Comparison of ENCODE assay signal across 8 cellular contexts in genomic region chr18:55489034-55489741, GRCh38.
DNase-seq lines count a peak whose midpoint lies in the region; ATAC-seq and TF ChIP-seq lines count a peak whose summit lies in the region.

No MANE protein-coding gene starts in this region.

- H3K4me3 Mint-ChIP-seq in glutamatergic neuron (ENCODE audit: unreplicated experiment), result no peak overlapping the region

- H3K27ac ChIP-seq in HEK293 (ENCODE audit: extremely low read depth, low read depth, low read length) (no peak overlapping the region; the same call in 1 of the 2 replicates), mesenchymal stem cell (ENCODE audit: low read length, poor library complexity, severe bottlenecking) (no peak overlapping the region), esophagus muscularis mucosa (replicated peaks in 1 of 4) (no peak overlapping the region)

- DNase-seq in NCI-H510A (lab: John Stamatoyannopoulos, UW), result peak; percentile 10
- peak; percentile 39 for DNase-seq in mesenchymal stem cell
- DNase-seq in esophagus muscularis mucosa (ENCODE audit: extremely low spot score), result no peak
- DNase-seq in glutamatergic neuron, result no peak
- no peak for DNase-seq in GM13977 (ENCODE audit: low spot score)

- H3K4me2 ChIP-seq in mesenchymal stem cell (ENCODE audit: low read length, poor library complexity, severe bottlenecking), result no peak overlapping the region

- TF ChIP-seq CTCF in HEK293 (tag by site-specific recombination; IDR thresholded peaks at IDR 0.05) (no peak), esophagus muscularis mucosa (IDR thresholded peaks at IDR 0.05) (no peak), glutamatergic neuron (IDR thresholded peaks at IDR 0.05; ENCODE audit: partially characterized antibody, unreplicated experiment) (no peak), GM13977 (IDR thresholded peaks at IDR 0.05; ENCODE audit: extremely low read depth, insufficient read depth, missing control alignments) (no peak)

- H3K36me3 ChIP-seq in HEK293 (ENCODE audit: control insufficient read depth in 2 of 2, insufficient read depth in 1 of 2, low read length in 2 of 2) (no peaks in the 10 kb centered on the region), mesenchymal stem cell (ENCODE audit: control insufficient read depth in 1 of 2, insufficient read depth in 2 of 2, low read depth in 1 of 2, low read length in 2 of 2) (no peaks in the 10 kb centered on the region), esophagus muscularis mucosa (no peaks in the 10 kb centered on the region)

- no peaks in the 10 kb centered on the region for H3K36me3 Mint-ChIP-seq in glutamatergic neuron (ENCODE audit: unreplicated experiment)

- H3K27ac Mint-ChIP-seq in glutamatergic neuron (ENCODE audit: unreplicated experiment), result no peak overlapping the region

- no peak overlapping the region for H2AK5ac ChIP-seq in mesenchymal stem cell (ENCODE audit: low read length, severe bottlenecking)

- no peaks in the 10 kb centered on the region for H3K27me3 Mint-ChIP-seq in glutamatergic neuron (ENCODE audit: unreplicated experiment)

- intact Hi-C loops in esophagus muscularis mucosa (cut with DNase I), result no loop called here

- no peak overlapping the region for H2AFZ ChIP-seq in mesenchymal stem cell (ENCODE audit: low read depth, low read length)

- H3K18ac ChIP-seq in mesenchymal stem cell (ENCODE audit: low read depth in 1 of 2, low read length in 2 of 2), result peak overlapping the region in 1 of 2 experiments; percentile 79

- TF ChIP-seq POLR2A in esophagus muscularis mucosa (IDR thresholded peaks at IDR 0.05; ENCODE audit: low read depth), result no peak

- no peak overlapping the region for H3K9ac ChIP-seq in mesenchymal stem cell (ENCODE audit: low read length)

- H4K91ac ChIP-seq in mesenchymal stem cell (ENCODE audit: low read length), result no peak overlapping the region

- H3K4me3 ChIP-seq in HEK293 (ENCODE audit: low read depth, low read length) (no peak overlapping the region), mesenchymal stem cell (ENCODE audit: insufficient read depth in 1 of 2, low read depth in 1 of 2, low read length in 2 of 2) (no peak overlapping the region), esophagus muscularis mucosa (no peak overlapping the region)

- peaks cover 1% of the 10 kb centered on the region for H3K9me3 Mint-ChIP-seq in glutamatergic neuron (ENCODE audit: unreplicated experiment)

- peaks cover 28% of the 10 kb centered on the region for H3K4me1 ChIP-seq in HEK293 (ENCODE audit: control insufficient read depth, insufficient read depth, low read length)
- no peaks in the 10 kb centered on the region for H3K4me1 ChIP-seq in mesenchymal stem cell (ENCODE audit: control insufficient read depth, insufficient read depth, low read depth, low read length)
- H3K4me1 ChIP-seq in esophagus muscularis mucosa, result peaks cover 5 to 13% (median 9%) of the 10 kb centered on the region in 4 donors

- H3K14ac ChIP-seq in mesenchymal stem cell (ENCODE audit: low read length in 2 of 2), result no peak overlapping the region

- WGBS in mesenchymal stem cell, result 20% methylated on average over 1 of the region's 4 CpGs
- 82% methylated on average over 4 of the region's 4 CpGs for WGBS in esophagus muscularis mucosa

- ATAC-seq in GM18858 (IDR thresholded peaks at IDR 0.05; ENCODE audit: unreplicated experiment), result peak; percentile 19
- no peak for ATAC-seq in esophagus mucosa

- no peaks in the 10 kb centered on the region for H3K27me3 ChIP-seq in mesenchymal stem cell (ENCODE audit: control insufficient read depth in 1 of 2, insufficient read depth in 1 of 2, low read length in 2 of 2)
- no peaks in the 10 kb centered on the region for H3K27me3 ChIP-seq in esophagus muscularis mucosa

- peaks cover 20% of the 10 kb centered on the region for H3K79me1 ChIP-seq in mesenchymal stem cell (replicated peaks; ENCODE audit: low read length, poor library complexity, severe bottlenecking)

- H2BK15ac ChIP-seq in mesenchymal stem cell (ENCODE audit: low read depth, poor library complexity, severe bottlenecking), result no peak overlapping the region

- no peaks in the 10 kb centered on the region for H3K9me3 ChIP-seq in HEK293 (ENCODE audit: control insufficient read depth, insufficient read depth, low read depth, low read length)
- H3K9me3 ChIP-seq in mesenchymal stem cell (ENCODE audit: control insufficient read depth, low read length), result no peaks in the 10 kb centered on the region
- H3K9me3 ChIP-seq in esophagus muscularis mucosa, result no peaks in the 10 kb centered on the region

- H2BK12ac ChIP-seq in mesenchymal stem cell (ENCODE audit: low read length in 2 of 2), result peak overlapping the region in 1 of 2 experiments; percentile 58

- no peak overlapping the region for H2BK120ac ChIP-seq in mesenchymal stem cell (ENCODE audit: low read depth, low read length)

- no peak for TF ChIP-seq EP300 in esophagus muscularis mucosa (IDR thresholded peaks at IDR 0.05)

- peaks cover 33% of the 10 kb centered on the region for H3K4me1 Mint-ChIP-seq in glutamatergic neuron (ENCODE audit: low read depth, unreplicated experiment)

- H3K4ac ChIP-seq in mesenchymal stem cell (ENCODE audit: low read depth in 1 of 2, low read length in 2 of 2), result no peak overlapping the region

- peak overlapping the region in 1 of 2 experiments; percentile 19 for H3K23ac ChIP-seq in mesenchymal stem cell (ENCODE audit: low read length in 2 of 2)

- no peak overlapping the region for H4K8ac ChIP-seq in mesenchymal stem cell (ENCODE audit: low read length)

- CTCF ChIA-PET in HEK293 (lab: Yijun Ruan, JAX), result interaction anchor here (0.5 to 0.9 kb wide), 3 partner anchors 9 to 544 kb away, joined by 3 to 4 read pairs (median 3); no protein-coding TSS in a partner anchor

- no peak overlapping the region for H2BK5ac ChIP-seq in mesenchymal stem cell (ENCODE audit: low read depth, low read length, poor library complexity, severe bottlenecking)

- in situ Hi-C loops in GM13977 (cut with MboI; ENCODE audit: low pct_unique_long_range_greater_than_20kb, low sequenced_read_pairs, unreplicated experiment), result no loop called here

- POLR2A ChIA-PET in HEK293 (lab: Yijun Ruan, JAX), result no interaction called here

TF ChIP-seq in HEK293, 187 proteins besides CTCF, POLR2A, EP300 and RAD21:
- TF ChIP-seq ZNF335 (tag by site-specific recombination; conservative IDR thresholded peaks at IDR 0.05) (peak; percentile 80), ZNF488 (tag by site-specific recombination; IDR thresholded peaks at IDR 0.05) (no peak), GLIS1 (tag by site-specific recombination; IDR thresholded peaks at IDR 0.05) (peak; percentile 11; the same call in 1 of the 2 replicates), FEZF1 (tag by site-specific recombination; IDR thresholded peaks at IDR 0.05) (peak; percentile 50; the same call in 1 of the 2 replicates), ZNF510 (tag by site-specific recombination; IDR thresholded peaks at IDR 0.05; ENCODE audit: insufficient replicate concordance) (no peak), ZBTB20 (tag by site-specific recombination; IDR thresholded peaks at IDR 0.05) (peak; percentile 97)
- TF ChIP-seq, protein P1, sequence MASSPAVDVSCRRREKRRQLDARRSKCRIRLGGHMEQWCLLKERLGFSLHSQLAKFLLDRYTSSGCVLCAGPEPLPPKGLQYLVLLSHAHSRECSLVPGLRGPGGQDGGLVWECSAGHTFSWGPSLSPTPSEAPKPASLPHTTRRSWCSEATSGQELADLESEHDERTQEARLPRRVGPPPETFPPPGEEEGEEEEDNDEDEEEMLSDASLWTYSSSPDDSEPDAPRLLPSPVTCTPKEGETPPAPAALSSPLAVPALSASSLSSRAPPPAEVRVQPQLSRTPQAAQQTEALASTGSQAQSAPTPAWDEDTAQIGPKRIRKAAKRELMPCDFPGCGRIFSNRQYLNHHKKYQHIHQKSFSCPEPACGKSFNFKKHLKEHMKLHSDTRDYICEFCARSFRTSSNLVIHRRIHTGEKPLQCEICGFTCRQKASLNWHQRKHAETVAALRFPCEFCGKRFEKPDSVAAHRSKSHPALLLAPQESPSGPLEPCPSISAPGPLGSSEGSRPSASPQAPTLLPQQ (tag by site-specific recombination; IDR thresholded peaks at IDR 0.05), result peak; percentile 94
- TF ChIP-seq, protein P2, sequence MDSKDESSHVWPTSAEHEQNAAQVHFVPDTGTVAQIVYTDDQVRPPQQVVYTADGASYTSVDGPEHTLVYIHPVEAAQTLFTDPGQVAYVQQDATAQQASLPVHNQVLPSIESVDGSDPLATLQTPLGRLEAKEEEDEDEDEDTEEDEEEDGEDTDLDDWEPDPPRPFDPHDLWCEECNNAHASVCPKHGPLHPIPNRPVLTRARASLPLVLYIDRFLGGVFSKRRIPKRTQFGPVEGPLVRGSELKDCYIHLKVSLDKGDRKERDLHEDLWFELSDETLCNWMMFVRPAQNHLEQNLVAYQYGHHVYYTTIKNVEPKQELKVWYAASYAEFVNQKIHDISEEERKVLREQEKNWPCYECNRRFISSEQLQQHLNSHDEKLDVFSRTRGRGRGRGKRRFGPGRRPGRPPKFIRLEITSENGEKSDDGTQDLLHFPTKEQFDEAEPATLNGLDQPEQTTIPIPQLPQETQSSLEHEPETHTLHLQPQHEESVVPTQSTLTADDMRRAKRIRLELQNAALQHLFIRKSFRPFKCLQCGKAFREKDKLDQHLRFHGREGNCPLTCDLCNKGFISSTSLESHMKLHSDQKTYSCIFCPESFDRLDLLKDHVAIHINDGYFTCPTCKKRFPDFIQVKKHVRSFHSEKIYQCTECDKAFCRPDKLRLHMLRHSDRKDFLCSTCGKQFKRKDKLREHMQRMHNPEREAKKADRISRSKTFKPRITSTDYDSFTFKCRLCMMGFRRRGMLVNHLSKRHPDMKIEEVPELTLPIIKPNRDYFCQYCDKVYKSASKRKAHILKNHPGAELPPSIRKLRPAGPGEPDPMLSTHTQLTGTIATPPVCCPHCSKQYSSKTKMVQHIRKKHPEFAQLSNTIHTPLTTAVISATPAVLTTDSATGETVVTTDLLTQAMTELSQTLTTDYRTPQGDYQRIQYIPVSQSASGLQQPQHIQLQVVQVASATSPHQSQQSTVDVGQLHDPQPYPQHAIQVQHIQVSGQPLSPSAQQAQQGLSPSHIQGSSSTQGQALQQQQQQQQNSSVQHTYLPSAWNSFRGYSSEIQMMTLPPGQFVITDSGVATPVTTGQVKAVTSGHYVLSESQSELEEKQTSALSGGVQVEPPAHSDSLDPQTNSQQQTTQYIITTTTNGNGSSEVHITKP (tag by site-specific recombination; IDR thresholded peaks at IDR 0.05), result peak; percentile 71
TF ChIP-seq in HEK293: peak in this region for 6.

Comparison
In these comparisons a context has a peak if more than half of its experiments do, and no peak if none do; other contexts are left out.
1. DNase-seq: peak in NCI-H510A (single experiment) and mesenchymal stem cell (single experiment); none in esophagus muscularis mucosa (single experiment), glutamatergic neuron (single experiment) and GM13977 (single experiment).